29 cellular contexts compared by ENCODE assay signal in the genomic region with DNA sequence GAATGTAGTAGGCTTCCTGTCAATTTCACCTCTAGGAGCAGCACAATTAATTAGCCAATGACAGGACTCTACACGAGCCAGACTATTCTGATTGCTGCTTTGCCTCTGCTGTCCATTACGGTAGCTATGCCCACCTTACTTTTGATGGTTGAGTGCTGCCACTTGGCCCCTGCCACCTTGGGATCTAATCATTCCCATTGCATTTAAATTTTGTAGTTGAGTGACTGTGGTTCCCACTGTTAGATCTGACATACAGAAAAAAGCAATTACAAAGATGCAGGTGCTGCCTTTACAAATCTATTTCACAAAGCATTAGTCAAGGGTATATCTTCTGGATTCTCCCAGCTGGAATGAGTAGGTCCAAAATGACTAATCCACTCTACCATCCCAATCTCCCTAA.
DNase-seq lines count a peak whose midpoint lies in the region; ATAC-seq and TF ChIP-seq lines count a peak whose summit lies in the region.
"Had no signal": no experiment of that assay in that cellular context is flagged by ENCODE, and none has a peak within 500 bp of the region (broad histone marks: within the 10 kb centered on the region; RNA-seq: fewer than 3 reads in every experiment).

No MANE protein-coding gene starts in this region.

- CTCF ChIA-PET in HEK293 (lab: Yijun Ruan, JAX): no interaction called here

- ATAC-seq in HG02588 (IDR thresholded peaks at IDR 0.05; ENCODE audit: unreplicated experiment) (no peak), GM18498 (IDR thresholded peaks at IDR 0.05; ENCODE audit: unreplicated experiment) (no peak)
- ATAC-seq: A549; CD8-positive, alpha-beta T cell had no signal

- no peaks in the 10 kb centered on the region for H3K9me3 ChIP-seq in HEK293 (ENCODE audit: control insufficient read depth, insufficient read depth, low read depth, low read length)

- H3K36me3 ChIP-seq in HEK293 (ENCODE audit: control insufficient read depth in 2 of 2, insufficient read depth in 1 of 2, low read length in 2 of 2): no peaks in the 10 kb centered on the region
- H3K36me3 ChIP-seq: BE2C, BLaER1 had no signal

- no peak overlapping the region for H3K27ac ChIP-seq in HEK293 (ENCODE audit: extremely low read depth, low read depth, low read length)
- H3K27ac ChIP-seq: 22Rv1; A549; BLaER1; BLaER1 treated with 17β-estradiol and CSF1 and Interleukin-3, amounts not matched to agents 10 nM and 100 nM; C4-2B had no signal

- no peaks in the 10 kb centered on the region for H3K4me1 ChIP-seq in HEK293 (ENCODE audit: control insufficient read depth, insufficient read depth, low read length)
- H3K4me1 ChIP-seq: A549, BE2C, Caco-2 had no signal

- POLR2A ChIA-PET in HEK293 (lab: Yijun Ruan, JAX): no interaction called here

- no peak overlapping the region for H3K4me3 ChIP-seq in HEK293 (ENCODE audit: low read depth, low read length)
- H3K4me3 ChIP-seq: A549, BLaER1 had no signal

- TF ChIP-seq CTCF in HEK293 (tag by site-specific recombination; IDR thresholded peaks at IDR 0.05): no peak

- DNase-seq in amniotic epithelial cell (ENCODE audit: low read depth): peak; percentile 51
- DNase-seq: 8988T; ACHN; AML-193; BE2C; C1 segment of cervical spinal cord; Caco-2; Calu3; CD4-positive, alpha-beta memory T cell; CD4-positive, alpha-beta T cell; CD4-positive, CD25-positive, alpha-beta regulatory T cell; CD8-positive, alpha-beta memory T cell; CD8-positive, alpha-beta T cell; COR-L47; DMS 273 treated with DMSO at 0.1 percent for 48 hours; DMS153; DMS53; DMS79; DMS79 treated with DMSO at 0.1 percent for 48 hours; DND-41; EL had no signal

TF ChIP-seq in HEK293, 187 proteins besides CTCF, POLR2A, EP300 and RAD21:
- no peak for TF ChIP-seq ZNF529 (tag by site-specific recombination; IDR thresholded peaks at IDR 0.05; ENCODE audit: insufficient replicate concordance)
- TF ChIP-seq ZNF555 (tag by site-specific recombination; conservative IDR thresholded peaks at IDR 0.05): no peak
- peak; percentile 98 for TF ChIP-seq ZNF302 (tag by site-specific recombination; IDR thresholded peaks at IDR 0.05; ENCODE audit: low read depth)
- no peak for TF ChIP-seq ZNF138 (tag by site-specific recombination; IDR thresholded peaks at IDR 0.05; ENCODE audit: borderline replicate concordance)
- TF ChIP-seq ZBTB21 (tag by site-specific recombination; IDR thresholded peaks at IDR 0.05): no peak
- TF ChIP-seq ZNF561 (tag by site-specific recombination; IDR thresholded peaks at IDR 0.05; ENCODE audit: borderline replicate concordance): no peak
- peak; percentile 16; the same call in 1 of the 2 replicates for TF ChIP-seq TRIM28 (IDR thresholded peaks at IDR 0.05; ENCODE audit: borderline replicate concordance, low read length)
- TF ChIP-seq, protein P1, sequence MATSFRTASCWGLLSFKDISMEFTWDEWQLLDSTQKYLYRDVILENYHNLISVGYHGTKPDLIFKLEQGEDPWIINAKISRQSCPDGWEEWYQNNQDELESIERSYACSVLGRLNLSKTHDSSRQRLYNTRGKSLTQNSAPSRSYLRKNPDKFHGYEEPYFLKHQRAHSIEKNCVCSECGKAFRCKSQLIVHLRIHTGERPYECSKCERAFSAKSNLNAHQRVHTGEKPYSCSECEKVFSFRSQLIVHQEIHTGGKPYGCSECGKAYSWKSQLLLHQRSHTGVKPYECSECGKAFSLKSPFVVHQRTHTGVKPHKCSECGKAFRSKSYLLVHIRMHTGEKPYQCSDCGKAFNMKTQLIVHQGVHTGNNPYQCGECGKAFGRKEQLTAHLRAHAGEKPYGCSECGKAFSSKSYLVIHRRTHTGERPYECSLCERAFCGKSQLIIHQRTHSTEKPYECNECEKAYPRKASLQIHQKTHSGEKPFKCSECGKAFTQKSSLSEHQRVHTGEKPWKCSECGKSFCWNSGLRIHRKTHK (tag by site-specific recombination; IDR thresholded peaks at IDR 0.05): no peak
